In genomic region chr1:27526569-27527222, GRCh38 we compare ENCODE assay signal across 8 cellular contexts. TPM values are rescaled to one million over a fixed set of nuclear protein-coding genes. Genes with fewer than 3 reads are reported as not detected.
DNase-seq lines count a peak whose midpoint lies in the region; ATAC-seq, FAIRE-seq and TF ChIP-seq lines count a peak whose summit lies in the region.

No MANE protein-coding gene starts in this region.

- peak overlapping the region; percentile 85 for H3K27ac Mint-ChIP-seq in CD8-positive, alpha-beta T cell
- H3K27ac Mint-ChIP-seq in IgD-negative memory B cell: peak overlapping the region; percentile 95 to 98 (median 97)
- peak overlapping the region; percentile 95 to 99 (median 97) for H3K27ac Mint-ChIP-seq in naive B cell

- FAIRE-seq in GM12878 (lab: Jason Lieb, UNC): peak; percentile 49

- no peak for DNase-seq in CD8-positive, alpha-beta T cell
- DNase-seq in GM12878 (ENCODE audit: low read depth, low spot score) (no peak), naive B cell (no peak), MV-4-11 (lab: John Stamatoyannopoulos, UW) (no peak), RPMI8226 (no peak), EL (no peak)

- peaks cover 68% of the 10 kb centered on the region for H3K4me1 Mint-ChIP-seq in CD8-positive, alpha-beta T cell (ENCODE audit: low read depth)
- peaks cover 30 to 41% (median 39%) of the 10 kb centered on the region in 3 donors for H3K4me1 Mint-ChIP-seq in IgD-negative memory B cell
- peaks cover 47 to 70% (median 66%) of the 10 kb centered on the region in 3 donors for H3K4me1 Mint-ChIP-seq in naive B cell

- H3K79me2 ChIP-seq in GM12878 (ENCODE audit: control insufficient read depth, insufficient read depth, low read length): peaks cover 4% of the 10 kb centered on the region; the same call in 1 of the 2 replicates

- intact Hi-C loops in CD8-positive, alpha-beta T cell (cut with DNase I, micrococcal nuclease): no loop called here
- intact Hi-C loops in GM12878 (cut with micrococcal nuclease; ENCODE audit: unreplicated experiment): no loop called here

- no peaks in the 10 kb centered on the region for H3K27me3 Mint-ChIP-seq in CD8-positive, alpha-beta T cell (ENCODE audit: low read depth)
- peaks cover 4% of the 10 kb centered on the region for H3K27me3 Mint-ChIP-seq in IgD-negative memory B cell
- peaks cover 0 to 4% (median 0%) of the 10 kb centered on the region in 3 donors for H3K27me3 Mint-ChIP-seq in naive B cell

- H3K4me1 ChIP-seq in CD8-positive, alpha-beta T cell (ENCODE audit: insufficient read depth, low read length): peaks cover 55% of the 10 kb centered on the region
- H3K4me1 ChIP-seq in GM12878 (ENCODE audit: control insufficient read depth, insufficient read depth, low read length): peaks cover 34% of the 10 kb centered on the region

- TF ChIP-seq CTCF in CD8-positive, alpha-beta T cell (IDR thresholded peaks at IDR 0.05): no peak
- TF ChIP-seq CTCF in GM12878 (IDR thresholded peaks at IDR 0.05 in 2 of 3, conservative IDR thresholded peaks at IDR 0.05 in 1 of 3; ENCODE audit: control insufficient read depth in 2 of 3, extremely low read depth in 1 of 3, insufficient read depth in 1 of 3, low read depth in 3 of 3, low read length in 3 of 3): no peak

- SMC1A ChIA-PET in GM12878 (lab: Charles Lee; ENCODE audit: uncharacterized antibody, unreplicated experiment): interaction anchor here (1.2 to 2.0 kb wide), 10 partner anchors 10 to 111 kb away, joined by 3 to 12 read pairs (median 7); no protein-coding TSS in a partner anchor

- RAD21 ChIA-PET in GM12878 (lab: Charles Lee; ENCODE audit: unreplicated experiment): interaction anchor here (1.0 to 3.6 kb wide), 12 partner anchors 30 to 110 kb away, joined by 3 to 23 read pairs (median 6); partner anchors contain the start of gene WASF2

- H3K36me3 ChIP-seq in CD8-positive, alpha-beta T cell (ENCODE audit: insufficient read depth, low read length): no peaks in the 10 kb centered on the region
- H3K36me3 ChIP-seq in GM12878 (ENCODE audit: control insufficient read depth in 2 of 2, insufficient read depth in 2 of 2, low read length in 1 of 2): no peaks in the 10 kb centered on the region

- TF ChIP-seq RAD21 in GM12878 (IDR thresholded peaks at IDR 0.05; ENCODE audit: insufficient read depth, low read depth, low read length): no peak

- no peak overlapping the region for H3K9ac ChIP-seq in GM12878 (ENCODE audit: control insufficient read depth, insufficient read depth, low read length)

- H4K20me1 ChIP-seq in GM12878 (ENCODE audit: control insufficient read depth, insufficient read depth): no peaks in the 10 kb centered on the region

- H3K4me2 ChIP-seq in GM12878 (ENCODE audit: control insufficient read depth, insufficient read depth): peak overlapping the region; percentile 97

- ATAC-seq in CD8-positive, alpha-beta T cell: no peak
- peak; percentile 23 for ATAC-seq in GM12878
- no peak for ATAC-seq in naive B cell (ENCODE audit: low read depth in 2 of 2)
- ATAC-seq in GM18517 (IDR thresholded peaks at IDR 0.05; ENCODE audit: unreplicated experiment): no peak

- peak overlapping the region; percentile 66 for H3K4me3 Mint-ChIP-seq in CD8-positive, alpha-beta T cell
- peak overlapping the region; percentile 70 to 93 (median 82) for H3K4me3 Mint-ChIP-seq in IgD-negative memory B cell
- peak overlapping the region; percentile 46 to 84 (median 78) for H3K4me3 Mint-ChIP-seq in naive B cell

- no peak overlapping the region for H2AFZ ChIP-seq in GM12878 (ENCODE audit: control insufficient read depth, low read depth, low read length)

- no peak for TF ChIP-seq EP300 in GM12878 (IDR thresholded peaks at IDR 0.05; ENCODE audit: borderline replicate concordance in 1 of 2, control insufficient read depth in 1 of 2, low read depth in 2 of 2, low read length in 2 of 2)

- BruUV-seq in GM12878 (replicated peaks; lab: Mats Ljungman, UMichigan): no TSS peak

- POLR2A ChIA-PET in CD8-positive, alpha-beta T cell (lab: Charles Lee): interaction anchor here (1.0 to 1.2 kb wide), 3 partner anchors 11 to 73 kb away, joined by 3 to 4 read pairs (median 3); no protein-coding TSS in a partner anchor
- POLR2A ChIA-PET in GM12878 (lab: Charles Lee): interaction anchor here (0.6 to 1.7 kb wide), 11 partner anchors 31 to 200 kb away, joined by 3 to 11 read pairs (median 4); partner anchors contain the start of gene WASF2

- H3K9me3 ChIP-seq in CD8-positive, alpha-beta T cell (ENCODE audit: low read length): no peaks in the 10 kb centered on the region
- H3K9me3 ChIP-seq in GM12878 (replicated peaks; ENCODE audit: control insufficient read depth, insufficient read depth, low read length): no peaks in the 10 kb centered on the region

- H3K27me3 ChIP-seq in CD8-positive, alpha-beta T cell (ENCODE audit: insufficient read depth, low read length): no peaks in the 10 kb centered on the region
- H3K27me3 ChIP-seq in GM12878 (replicated peaks in 1 of 2; ENCODE audit: control insufficient read depth in 2 of 2, insufficient read depth in 2 of 2, low read length in 1 of 2): no peaks in the 10 kb centered on the region

- peak overlapping the region; percentile 47 for H3K4me3 ChIP-seq in CD8-positive, alpha-beta T cell (ENCODE audit: low read depth, low read length)
- H3K4me3 ChIP-seq in GM12878: peak overlapping the region; percentile 68; the same call in 1 of the 2 replicates

- no peaks in the 10 kb centered on the region for H3K9me3 Mint-ChIP-seq in CD8-positive, alpha-beta T cell
- H3K9me3 Mint-ChIP-seq in IgD-negative memory B cell: no peaks in the 10 kb centered on the region
- H3K9me3 Mint-ChIP-seq in naive B cell: no peaks in the 10 kb centered on the region

- in situ Hi-C loops in GM12878 (cut with MboI): no loop called here

- peak overlapping the region; percentile 63 for H3K27ac ChIP-seq in CD8-positive, alpha-beta T cell (ENCODE audit: low read depth, low read length)
- H3K27ac ChIP-seq in GM12878 (ENCODE audit: control insufficient read depth, insufficient read depth): no peak overlapping the region

- WGBS in GM12878 (ENCODE audit: insufficient coverage, insufficient replicate concordance, low lambda C conversion rate, missing lambda C conversion rate): 83% methylated on average over 10 of the region's 10 CpGs

- TF ChIP-seq POLR2A in GM12878 (IDR thresholded peaks at IDR 0.05; ENCODE audit: low read depth, low read length): no peak

- peaks cover 15% of the 10 kb centered on the region for H3K36me3 Mint-ChIP-seq in CD8-positive, alpha-beta T cell
- H3K36me3 Mint-ChIP-seq in IgD-negative memory B cell (no peaks in the 10 kb centered on the region), naive B cell (no peaks in the 10 kb centered on the region)

- CTCF ChIA-PET in CD8-positive, alpha-beta T cell (lab: Charles Lee): interaction anchor here (1.0 to 5.3 kb wide), 5 partner anchors 35 to 136 kb away, joined by 3 to 46 read pairs (median 4); partner anchors contain the start of gene AHDC1
- CTCF ChIA-PET in GM12878 (lab: Yijun Ruan, JAX): interaction anchor here (0.8 to 2.0 kb wide), 11 partner anchors 28 to 230 kb away, joined by 3 to 17 read pairs (median 4); partner anchors contain the start of genes AHDC1 and WASF2

TF ChIP-seq in GM12878, 131 proteins besides CTCF, POLR2A, EP300 and RAD21 (continues in another document):
- TF ChIP-seq ZNF687 (IDR thresholded peaks at IDR 0.05) (no peak), TBL1XR1 (IDR thresholded peaks at IDR 0.05; ENCODE audit: low read depth, low read length) (no peak)

RNA-seq across cellular contexts. Expression of gene WASF2, which starts 36.7 kb away (rescaled TPM):
- total RNA-seq in CD8-positive, alpha-beta T cell: 10 to 100 TPM; 91.6 to 95.0 TPM
- polyA plus RNA-seq in IgD-negative memory B cell (105 TPM), GM12878 (2011; rRNA removed) (20.9 and 40.8 TPM in 2 replicates), GM12878 (2014; fragmentation: Illumina TruSeq; extraction: Trizol) (67.6 and 74.8 TPM in 2 replicates), GM12878 (2014; fragmentation: Nextera tagmentation; extraction: Ambion mirVana) (1 to 10 TPM; 7.0 to 9.3 TPM), GM12878 (2014; rRNA removed) (33.4 and 43.0 TPM in 2 replicates), GM12878 (2016; fragmentation: Nextera tagmentation; extraction: Ambion mirVana) (100 to 1,000 TPM in 1 of 2 experiments, 10 to 100 TPM in 1; 98.6 to 103 TPM), naive B cell (ENCODE audit: low read depth in 6 of 6) (100 to 1,000 TPM in 2 of 6 donors, 10 to 100 TPM in 4; 33.1 to 121 (median 83.3) TPM)
- 39.0 and 40.1 TPM in 2 replicates for total RNA-seq in GM12878 (2013; cell fraction: nucleolus; rRNA removed)
- total RNA-seq in GM12878 (2014; rRNA removed) (13.5 and 15.6 TPM in 2 replicates), GM12878 (2014; rRNA removed; fragmentation: Illumina TruSeq; extraction: Trizol) (18.4 TPM in 2 replicates), GM12878 (2021) (111 and 112 TPM in 2 replicates)
- polyA plus RNA-seq in GM12878 (2011; ENCODE audit: low read depth): 40.7 TPM
- 28.5 and 41.3 TPM in 2 replicates for polyA plus RNA-seq in GM12878 (2011; cell fraction: cytosol; rRNA removed)
- polyA plus RNA-seq in GM12878 (2011; cell fraction: nucleus; rRNA removed): 41.7 and 42.5 TPM in 2 replicates
- polyA plus RNA-seq in GM12878 (2012): 65.1 and 69.9 TPM in 2 replicates
- 39.4 and 44.4 TPM in 2 replicates for polyA minus RNA-seq in GM12878 (2011; rRNA and poly(A)+ RNA removed)
- polyA minus RNA-seq in GM12878 (2011; cell fraction: cytosol; rRNA and poly(A)+ RNA removed): 24.8 and 27.0 TPM in 2 replicates
- 14.0 and 24.9 TPM in 2 replicates for polyA minus RNA-seq in GM12878 (2011; cell fraction: nucleus; rRNA and poly(A)+ RNA removed)
